Comparison of ENCODE assay signal across 30 cellular contexts in genomic region chr7:30916767-30917166, GRCh38. TPM values are rescaled to one million over a fixed set of nuclear protein-coding genes. Genes with fewer than 3 reads are reported as not detected.
A peak's percentile ranks its signal among the peaks of the same experiment; 100 is the strongest.
DNase-seq lines count a peak whose midpoint lies in the region; ATAC-seq, FAIRE-seq and TF ChIP-seq lines count a peak whose summit lies in the region.
"Had no signal": no experiment of that assay in that cellular context is flagged by ENCODE, and none has a peak within 500 bp of the region (broad histone marks: within the 10 kb centered on the region; RNA-seq: fewer than 3 reads in every experiment).

No MANE protein-coding gene starts in this region.

- H3K4me3 Mint-ChIP-seq in activated naive CD4-positive, alpha-beta T cell treated with anti-CD3 and anti-CD28 coated beads, Interleukin-2, amount 10 ng/mL, durations not matched to agents 7 days and 5 days = no peak overlapping the region
- H3K4me3 Mint-ChIP-seq: activated naive CD4-positive, alpha-beta T cell treated with anti-CD3 and anti-CD28 coated beads, Interleukin-2, amount 50 U/mL, for 24 hours; CD4-positive, CD25-positive, alpha-beta regulatory T cell; immature natural killer cell; stimulated activated effector memory CD8-positive, alpha-beta T cell treated with anti-CD3 and anti-CD28 coated beads, Interleukin-12 subunit alpha, Interleukin-12 subunit beta, amount 100 ng/mL, for 72 hours; WTC11 had no signal

- H3K79me1 ChIP-seq in H1 (ENCODE audit: low read depth, low read length) = no peaks in the 10 kb centered on the region

- H4K20me1 ChIP-seq in H1 (replicated peaks in 1 of 2; ENCODE audit: control insufficient read depth in 1 of 2, insufficient read depth in 2 of 2, low read length in 2 of 2) = peaks cover 0 to 2% of the 10 kb centered on the region in 2 experiments
- no peaks in the 10 kb centered on the region for H4K20me1 ChIP-seq in osteoblast (ENCODE audit: insufficient read depth, low read length)

- H4K5ac ChIP-seq in H1 (ENCODE audit: insufficient read length, low read depth, low read length) = no peak overlapping the region

- H4K8ac ChIP-seq in H1 (ENCODE audit: extremely low read depth, insufficient read depth, low read length) = peak overlapping the region; percentile 18; the same call in 1 of the 2 replicates

- no peak for ATAC-seq in upper lobe of left lung (ENCODE audit: low FRiP score in 2 of 2)
- ATAC-seq: left lung; mucosa of descending colon; stimulated activated effector memory CD8-positive, alpha-beta T cell treated with anti-CD3 and anti-CD28 coated beads, Interleukin-12 subunit alpha, Interleukin-12 subunit beta, amount 100 ng/mL, for 72 hours; WTC11 had no signal

- H2AK5ac ChIP-seq in H1 (ENCODE audit: low read depth, low read length) = no peak overlapping the region

- no peak overlapping the region for H3K27ac ChIP-seq in H1 (ENCODE audit: low read depth, low read length)
- H3K27ac ChIP-seq in left ventricle myocardium inferior (replicated peaks) = peak overlapping the region; percentile 92
- H3K27ac ChIP-seq in osteoblast (ENCODE audit: low read depth, low read length) = no peak overlapping the region
- peak overlapping the region in 3 of 4 donors; percentile 13 to 89 (median 88) for H3K27ac ChIP-seq in upper lobe of left lung
- H3K27ac ChIP-seq: epithelial cell of prostate, hepatocyte, neutrophil, spleen had no signal

- H3K4me3 ChIP-seq in H1 (ENCODE audit: extremely low read depth in 1 of 4, insufficient read depth in 2 of 4, low read depth in 3 of 4, low read length in 4 of 4) = no peak overlapping the region
- peak overlapping the region; percentile 70 for H3K4me3 ChIP-seq in left ventricle myocardium inferior
- H3K4me3 ChIP-seq in osteoblast (ENCODE audit: insufficient read depth, low read length) = no peak overlapping the region
- H3K4me3 ChIP-seq in upper lobe of left lung = peak overlapping the region; percentile 1 to 70 (median 64)
- H3K4me3 ChIP-seq: HAP-1, hepatocyte, mucosa of descending colon, spleen had no signal

- H2AFZ ChIP-seq in H1 (ENCODE audit: low read length) = no peak overlapping the region
- H2AFZ ChIP-seq in osteoblast (ENCODE audit: low read length) = no peak overlapping the region
- H2AFZ ChIP-seq: hepatocyte had no signal

- H2BK5ac ChIP-seq in H1 (ENCODE audit: low read depth, low read length) = no peak overlapping the region

- H3K36me3 ChIP-seq in H1 (ENCODE audit: control insufficient read depth in 2 of 4, insufficient read depth in 4 of 4, low read length in 3 of 4) = no peaks in the 10 kb centered on the region
- peaks cover under 1% of the 10 kb centered on the region for H3K36me3 ChIP-seq in left ventricle myocardium inferior
- H3K36me3 ChIP-seq in osteoblast (ENCODE audit: insufficient read depth, low read length) = no peaks in the 10 kb centered on the region
- peaks cover 0 to 34% (median 9%) of the 10 kb centered on the region in 4 donors for H3K36me3 ChIP-seq in upper lobe of left lung
- H3K36me3 ChIP-seq: HAP-1, neutrophil, spleen had no signal

- peaks cover 0 to 13% (median 3%) of the 10 kb centered on the region in 4 experiments; a peak in 4 of 7 replicates for H3K4me1 ChIP-seq in H1 (replicated peaks in 1 of 4; ENCODE audit: control insufficient read depth in 3 of 4, insufficient read depth in 4 of 4, low read length in 3 of 4)
- peaks cover 100% of the 10 kb centered on the region for H3K4me1 ChIP-seq in left ventricle myocardium inferior
- peaks cover 25% of the 10 kb centered on the region for H3K4me1 ChIP-seq in osteoblast (ENCODE audit: insufficient read depth, low read length)
- peaks cover 51 to 74% (median 55%) of the 10 kb centered on the region in 4 donors for H3K4me1 ChIP-seq in upper lobe of left lung
- H3K4me1 ChIP-seq: HAP-1, spleen had no signal

- no peak for DNase-seq in H1 (ENCODE audit: low read depth in 1 of 2, low spot score in 2 of 2)
- no peak for DNase-seq in left ventricle myocardium inferior
- peak; percentile 3 for DNase-seq in osteoblast (ENCODE audit: insufficient read length, low spot score, missing footprints)
- DNase-seq in upper lobe of left lung = no peak
- DNase-seq in activated naive CD4-positive, alpha-beta T cell treated with anti-CD3 and anti-CD28 coated beads, Interleukin-2, amount 10 ng/mL, durations not matched to agents 7 days and 5 days = no peak
- no peak for DNase-seq in SHP77 treated with DMSO at 0.1 percent for 48 hours (lab: John Stamatoyannopoulos, UW)
- no peak for DNase-seq in NCI-H510A treated with DMSO at 0.1 percent for 48 hours (lab: John Stamatoyannopoulos, UW)
- DNase-seq: activated CD4-positive, alpha-beta T cell treated with anti-CD3 and anti-CD28 coated beads, Interleukin-2, amount 50 U/mL, for 4 hours; CD4-positive, CD25-positive, alpha-beta regulatory T cell; EL; foreskin fibroblast; immature natural killer cell; NCI-H1694; NCI-H345; NCI-H82; spleen; stimulated activated CD4-positive, alpha-beta T cell treated with anti-CD3 and anti-CD28 coated beads, Interleukin-2, amount 100 ng/mL, for 48 hours; T-helper 9 cell had no signal

- H3K9me3 ChIP-seq in H1 (ENCODE audit: insufficient read depth in 2 of 2, low read depth in 1 of 2, low read length in 1 of 2) (no peaks in the 10 kb centered on the region), left ventricle myocardium inferior (replicated peaks) (no peaks in the 10 kb centered on the region), osteoblast (ENCODE audit: low read depth, low read length) (no peaks in the 10 kb centered on the region), upper lobe of left lung (no peaks in the 10 kb centered on the region)
- H3K9me3 ChIP-seq: HAP-1, left lung, mucosa of descending colon, neutrophil, spleen had no signal

- no peak for FAIRE-seq in H1 (lab: Jason Lieb, UNC)
- FAIRE-seq: GM12892 had no signal

- H2BK15ac ChIP-seq in H1 (ENCODE audit: low read length) = no peak overlapping the region

- H2BK12ac ChIP-seq in H1 (ENCODE audit: low read depth, low read length) = no peak overlapping the region

- WGBS in H1 (ENCODE audit: extremely low coverage in 1 of 2, insufficient coverage in 1 of 2, insufficient read length in 1 of 2, insufficient replicate concordance in 2 of 2, low coverage in 1 of 2, low lambda C conversion rate in 2 of 2, missing lambda C conversion rate in 1 of 2), 2 experiments = 93% methylated on average over 7 of the region's 7 CpGs; no CpG with 5 or more reads in 1 of the 2 experiments
- 74 to 84% methylated on average over 6 to 7 of the region's 7 CpGs for WGBS in upper lobe of left lung, 2 donors

- no peak overlapping the region for H2BK120ac ChIP-seq in H1 (replicated peaks; ENCODE audit: low read depth, low read length)

- H2BK20ac ChIP-seq in H1 (ENCODE audit: low read length) = no peak overlapping the region

- no peaks in the 10 kb centered on the region for H3K27me3 ChIP-seq in H1 (replicated peaks in 1 of 4; ENCODE audit: control insufficient read depth in 3 of 4, extremely low read depth in 1 of 4, insufficient read depth in 3 of 4, low read length in 3 of 4)
- H3K27me3 ChIP-seq in left ventricle myocardium inferior (ENCODE audit: low read depth) = no peaks in the 10 kb centered on the region
- no peaks in the 10 kb centered on the region for H3K27me3 ChIP-seq in osteoblast (ENCODE audit: insufficient read depth, low read length)
- no peaks in the 10 kb centered on the region for H3K27me3 ChIP-seq in upper lobe of left lung
- H3K27me3 ChIP-seq: hepatocyte, left lung had no signal

- TF ChIP-seq CTCF in H1 (IDR thresholded peaks at IDR 0.05; ENCODE audit: control extremely low read depth in 1 of 3, insufficient read depth in 1 of 3, low read depth in 1 of 3, low read length in 3 of 3) (no peak), left ventricle myocardium inferior (IDR thresholded peaks at IDR 0.05; ENCODE audit: borderline replicate concordance) (no peak), osteoblast (IDR thresholded peaks at IDR 0.05; ENCODE audit: extremely low read depth, low read depth, low read length) (no peak), upper lobe of left lung (IDR thresholded peaks at IDR 0.05) (no peak)

- no peaks in the 10 kb centered on the region for H3K9me3 Mint-ChIP-seq in activated naive CD4-positive, alpha-beta T cell treated with anti-CD3 and anti-CD28 coated beads, Interleukin-2, amount 10 ng/mL, durations not matched to agents 7 days and 5 days
- H3K9me3 Mint-ChIP-seq: activated naive CD4-positive, alpha-beta T cell treated with anti-CD3 and anti-CD28 coated beads, Interleukin-2, amount 50 U/mL, for 24 hours; CD4-positive, CD25-positive, alpha-beta regulatory T cell; immature natural killer cell; stimulated activated effector memory CD8-positive, alpha-beta T cell treated with anti-CD3 and anti-CD28 coated beads, Interleukin-12 subunit alpha, Interleukin-12 subunit beta, amount 100 ng/mL, for 72 hours; WTC11 had no signal

- no peak for TF ChIP-seq RAD21 in H1 (IDR thresholded peaks at IDR 0.05 in 1 of 2, conservative IDR thresholded peaks at IDR 0.05 in 1 of 2; ENCODE audit: low read depth in 2 of 2, low read length in 2 of 2)

- no peak overlapping the region for H3K9ac ChIP-seq in H1 (replicated peaks in 1 of 4; ENCODE audit: extremely low read depth in 1 of 4, low read depth in 3 of 4, low read length in 3 of 4)

- H3K23me2 ChIP-seq in H1 (ENCODE audit: low read depth, low read length) = no peaks in the 10 kb centered on the region; the same call in 1 of the 2 replicates

- H3K56ac ChIP-seq in H1 (replicated peaks; ENCODE audit: insufficient read length, low read depth, low read length) = no peak overlapping the region

- TF ChIP-seq EP300 in H1 (IDR thresholded peaks at IDR 0.05; ENCODE audit: borderline replicate concordance in 1 of 2, low read depth in 2 of 2, low read length in 2 of 2) (no peak), upper lobe of left lung (IDR thresholded peaks at IDR 0.05) (no peak)

- H4K91ac ChIP-seq in H1 (replicated peaks; ENCODE audit: insufficient read length, low read length) = no peak overlapping the region

- intact Hi-C loops in left ventricle myocardium inferior (cut with micrococcal nuclease) = no loop called here

- H3K79me2 ChIP-seq in H1 (ENCODE audit: control insufficient read depth in 1 of 2, insufficient read depth in 2 of 2, low read length in 2 of 2) (no peaks in the 10 kb centered on the region), osteoblast (ENCODE audit: insufficient read depth, low read length) (no peaks in the 10 kb centered on the region)
- H3K79me2 ChIP-seq: hepatocyte had no signal

- H3K23ac ChIP-seq in H1 (ENCODE audit: insufficient read length) = no peak overlapping the region

- H3K4me2 ChIP-seq in H1 (ENCODE audit: insufficient read depth in 1 of 2, low read depth in 2 of 2, low read length in 2 of 2) (no peak overlapping the region), osteoblast (ENCODE audit: insufficient read depth, low read length) (no peak overlapping the region)
- H3K4me2 ChIP-seq: hepatocyte had no signal

- H3K27me3 Mint-ChIP-seq in activated naive CD4-positive, alpha-beta T cell treated with anti-CD3 and anti-CD28 coated beads, Interleukin-2, amount 10 ng/mL, durations not matched to agents 7 days and 5 days = peaks cover 9% of the 10 kb centered on the region
- H3K27me3 Mint-ChIP-seq: activated naive CD4-positive, alpha-beta T cell treated with anti-CD3 and anti-CD28 coated beads, Interleukin-2, amount 50 U/mL, for 24 hours; CD4-positive, CD25-positive, alpha-beta regulatory T cell had no signal

- H3K14ac ChIP-seq in H1 (ENCODE audit: insufficient read length) = no peak overlapping the region

- TF ChIP-seq POLR2A in H1 (IDR thresholded peaks at IDR 0.05; ENCODE audit: control extremely low read depth in 1 of 2, low read depth in 2 of 2, low read length in 2 of 2) = no peak
- no peak for TF ChIP-seq POLR2A in upper lobe of left lung (IDR thresholded peaks at IDR 0.05)

- CTCF ChIA-PET in H1 (lab: Charles Lee; ENCODE audit: partially characterized antibody) = interaction anchor here (0.8 to 7.4 kb wide), 6 partner anchors 8 to 115 kb away, joined by 3 to 55 read pairs (median 7); no protein-coding TSS in a partner anchor
- CTCF ChIA-PET in activated naive CD4-positive, alpha-beta T cell treated with anti-CD3 and anti-CD28 coated beads, Interleukin-2, amount 10 ng/mL, durations not matched to agents 7 days and 5 days (lab: Charles Lee) = no interaction called here

- H3K4ac ChIP-seq in H1 (replicated peaks; ENCODE audit: insufficient read length, low read depth, low read length) = no peak overlapping the region

- no peak overlapping the region for H3K27ac Mint-ChIP-seq in activated naive CD4-positive, alpha-beta T cell treated with anti-CD3 and anti-CD28 coated beads, Interleukin-2, amount 10 ng/mL, durations not matched to agents 7 days and 5 days
- H3K27ac Mint-ChIP-seq: activated naive CD4-positive, alpha-beta T cell treated with anti-CD3 and anti-CD28 coated beads, Interleukin-2, amount 50 U/mL, for 24 hours; CD4-positive, CD25-positive, alpha-beta regulatory T cell; immature natural killer cell; stimulated activated effector memory CD8-positive, alpha-beta T cell treated with anti-CD3 and anti-CD28 coated beads, Interleukin-12 subunit alpha, Interleukin-12 subunit beta, amount 100 ng/mL, for 72 hours; WTC11 had no signal

- no peaks in the 10 kb centered on the region for H3K36me3 Mint-ChIP-seq in activated naive CD4-positive, alpha-beta T cell treated with anti-CD3 and anti-CD28 coated beads, Interleukin-2, amount 10 ng/mL, durations not matched to agents 7 days and 5 days
- H3K36me3 Mint-ChIP-seq: activated naive CD4-positive, alpha-beta T cell treated with anti-CD3 and anti-CD28 coated beads, Interleukin-2, amount 50 U/mL, for 24 hours; CD4-positive, CD25-positive, alpha-beta regulatory T cell; immature natural killer cell; stimulated activated effector memory CD8-positive, alpha-beta T cell treated with anti-CD3 and anti-CD28 coated beads, Interleukin-12 subunit alpha, Interleukin-12 subunit beta, amount 100 ng/mL, for 72 hours; WTC11 had no signal

- no peak overlapping the region for H3K18ac ChIP-seq in H1 (ENCODE audit: extremely low read depth, low read length)

- POLR2A ChIA-PET in H1 (lab: Charles Lee; ENCODE audit: partially characterized antibody) = no interaction called here

- peaks cover 3% of the 10 kb centered on the region for H3K4me1 Mint-ChIP-seq in activated naive CD4-positive, alpha-beta T cell treated with anti-CD3 and anti-CD28 coated beads, Interleukin-2, amount 10 ng/mL, durations not matched to agents 7 days and 5 days
- H3K4me1 Mint-ChIP-seq: activated naive CD4-positive, alpha-beta T cell treated with anti-CD3 and anti-CD28 coated beads, Interleukin-2, amount 50 U/mL, for 24 hours; CD4-positive, CD25-positive, alpha-beta regulatory T cell; immature natural killer cell; stimulated activated effector memory CD8-positive, alpha-beta T cell treated with anti-CD3 and anti-CD28 coated beads, Interleukin-12 subunit alpha, Interleukin-12 subunit beta, amount 100 ng/mL, for 72 hours had no signal

RNA-seq across cellular contexts. Expression of gene AQP1, which starts 5.1 kb away (rescaled TPM):
- total RNA-seq in H1 (2021; fragmentation: NEBNext Ultra II Directional; extraction: Animal tissue kit (Norgen Biotek cat#: 25700)) = 0.17 and 0.19 TPM in 2 replicates
- polyA plus RNA-seq in H1 (2011; rRNA removed) = 0.18 and 0.19 TPM in 2 replicates
- polyA plus RNA-seq in H1 (2011; cell fraction: cytosol; rRNA removed) = 0.17 TPM
- 1.4 TPM for polyA plus RNA-seq in H1 (2011; cell fraction: nucleus; rRNA removed)
- polyA plus RNA-seq in H1 (2012, experiment 1 of 2) = 0.21 to 0.66 TPM (median 0.39 TPM) in 4 replicates
- polyA plus RNA-seq in H1 (2012, experiment 2 of 2) = 0.24 TPM
- polyA plus RNA-seq in H1 (2013, experiment 1 of 2) = 0.16 TPM
- 0.06 TPM for polyA plus RNA-seq in H1 (2013, experiment 2 of 2)
- 0.17 and 0.57 TPM in 2 replicates for polyA minus RNA-seq in H1 (2011; rRNA and poly(A)+ RNA removed)
- polyA minus RNA-seq in H1 (2011; cell fraction: cytosol; rRNA and poly(A)+ RNA removed) = not detected
- not detected for polyA minus RNA-seq in H1 (2011; cell fraction: nucleus; rRNA and poly(A)+ RNA removed)
- total RNA-seq in left ventricle myocardium inferior = 253 TPM
- total RNA-seq in osteoblast = 0.59 and 0.72 TPM in 2 replicates
- 1,000 to 10,000 TPM in 1 of 6 donors, 100 to 1,000 TPM in 5; 113 to 1,228 (median 802) TPM for total RNA-seq in upper lobe of left lung
- polyA plus RNA-seq: CD4-positive, CD25-positive, alpha-beta regulatory T cell had no signal

RNA-seq across cellular contexts. Expression of gene GHRHR, which starts 47.0 kb away (rescaled TPM):
- 6.1 and 6.5 TPM in 2 replicates for total RNA-seq in H1 (2021; fragmentation: NEBNext Ultra II Directional; extraction: Animal tissue kit (Norgen Biotek cat#: 25700))
- polyA plus RNA-seq in H1 (2011; rRNA removed) = 0.60 and 1.6 TPM in 2 replicates
- polyA plus RNA-seq in H1 (2011; cell fraction: cytosol; rRNA removed) = 1.6 TPM
- 3.8 TPM for polyA plus RNA-seq in H1 (2011; cell fraction: nucleus; rRNA removed)
- 2.5 to 5.9 TPM (median 4.4 TPM) in 4 replicates for polyA plus RNA-seq in H1 (2012, experiment 1 of 2)
- not detected for polyA plus RNA-seq in H1 (2012, experiment 2 of 2)
- polyA plus RNA-seq in H1 (2013, experiment 1 of 2) = 4.7 TPM
- polyA plus RNA-seq in H1 (2013, experiment 2 of 2) = 6.5 TPM
- polyA minus RNA-seq in H1 (2011; rRNA and poly(A)+ RNA removed) = 1.1 and 3.1 TPM in 2 replicates
- polyA minus RNA-seq in H1 (2011; cell fraction: cytosol; rRNA and poly(A)+ RNA removed) = 10.3 TPM
- polyA minus RNA-seq in H1 (2011; cell fraction: nucleus; rRNA and poly(A)+ RNA removed) = 5.1 TPM
- total RNA-seq in left ventricle myocardium inferior (not detected), osteoblast (not detected in 2 replicates), upper lobe of left lung (1 to 10 TPM in 2 of 6 donors, under 1 TPM in 2, not detected in 2; 0.67 to 3.1 (median 1.1) TPM)
- total RNA-seq: CD4-positive, CD25-positive, alpha-beta regulatory T cell; left lung; LHCN-M2; mucosa of descending colon; pulmonary artery endothelial cell; spleen had no signal
- polyA plus RNA-seq: CD4-positive, CD25-positive, alpha-beta regulatory T cell; hepatocyte; immature natural killer cell; spleen had no signal

Comparison
In these comparisons a context has a peak if more than half of its experiments do, and no peak if none do; other contexts are left out.
1. H3K27ac ChIP-seq: peak in left ventricle myocardium inferior (single experiment) and upper lobe of left lung (3 of 4); none in H1 (single experiment) and osteoblast (single experiment).
2. H3K4me3 ChIP-seq: peak in left ventricle myocardium inferior (single experiment) and upper lobe of left lung (4 of 4); none in H1 (0 of 4) and osteoblast (single experiment).
3. RNA of gene AQP1, which starts 5.1 kb away (total RNA-seq): 113 to 1,228 TPM in upper lobe of left lung and 253 TPM in left ventricle myocardium inferior (single experiment); 0.59 to 0.72 TPM in osteoblast and 0.17 to 0.19 TPM in H1; every median in the first group is over 10 times any median in the second.